Comparison of ENCODE assay signal across 8 cellular contexts in genomic region chr1:93021539-93022134, GRCh38. TPM values are rescaled to one million over a fixed set of nuclear protein-coding genes. Genes with fewer than 3 reads are reported as not detected.
DNase-seq lines count a peak whose midpoint lies in the region; ATAC-seq, FAIRE-seq and TF ChIP-seq lines count a peak whose summit lies in the region.

No MANE protein-coding gene starts in this region.

- peaks cover 1% of the 10 kb centered on the region for H3K4me1 Mint-ChIP-seq in astrocyte (ENCODE audit: low read depth, unreplicated experiment)

- H3K27me3 Mint-ChIP-seq in astrocyte (ENCODE audit: low read depth, unreplicated experiment), result peaks cover 3% of the 10 kb centered on the region

- H3K4me3 Mint-ChIP-seq in astrocyte (ENCODE audit: unreplicated experiment), result no peak overlapping the region

- in situ Hi-C loops in transverse colon (cut with MboI; ENCODE audit: low pct_ligation_motif_present in 1 of 4, low pct_unique_long_range_greater_than_20kb in 1 of 4, low sequenced_read_pairs in 3 of 4), result no loop called here

- no peak for TF ChIP-seq POLR2A in transverse colon (IDR thresholded peaks at IDR 0.05)

- H2AFZ ChIP-seq in astrocyte (ENCODE audit: low read depth, low read length), result no peak overlapping the region

- no peaks in the 10 kb centered on the region for H3K79me2 ChIP-seq in astrocyte (ENCODE audit: insufficient read depth, low read length)

- WGBS in transverse colon (ENCODE audit: low coverage in 1 of 2), 2 donors, result 5 to 6% methylated on average over 4 of the region's 4 CpGs

- H3K27me3 ChIP-seq in astrocyte (ENCODE audit: insufficient read depth, low read length), result peaks cover 14% of the 10 kb centered on the region
- no peaks in the 10 kb centered on the region for H3K27me3 ChIP-seq in transverse colon

- H3K4me1 ChIP-seq in astrocyte (ENCODE audit: insufficient read depth, low read length) (no peaks in the 10 kb centered on the region), kidney (ENCODE audit: control insufficient read depth in 1 of 2, insufficient read depth in 1 of 2, low read depth in 1 of 2, low read length in 2 of 2) (no peaks in the 10 kb centered on the region), transverse colon (no peaks in the 10 kb centered on the region)

- H3K9me3 ChIP-seq in astrocyte (ENCODE audit: insufficient read depth, low read depth, low read length) (no peaks in the 10 kb centered on the region), kidney (ENCODE audit: control insufficient read depth in 1 of 2, low read length in 2 of 2) (no peaks in the 10 kb centered on the region), transverse colon (no peaks in the 10 kb centered on the region)

- H3K36me3 ChIP-seq in astrocyte (ENCODE audit: insufficient read depth, low read length) (no peaks in the 10 kb centered on the region), kidney (ENCODE audit: control insufficient read depth in 1 of 2, insufficient read depth in 2 of 2, low read length in 2 of 2) (no peaks in the 10 kb centered on the region), transverse colon (no peaks in the 10 kb centered on the region)

- TF ChIP-seq EP300 in transverse colon (IDR thresholded peaks at IDR 0.05; ENCODE audit: low read depth), result no peak

- H3K9ac ChIP-seq in astrocyte (ENCODE audit: low read length) (no peak overlapping the region), kidney (ENCODE audit: low read length in 2 of 2) (no peak overlapping the region)

- H3K9me3 Mint-ChIP-seq in astrocyte (ENCODE audit: unreplicated experiment), result no peaks in the 10 kb centered on the region

- intact Hi-C loops in kidney (cut with DNase I) (no loop called here), transverse colon (cut with DNase I; ENCODE audit: low total_unique reads) (no loop called here)

- H3K4me3 ChIP-seq in astrocyte (ENCODE audit: insufficient read depth, low read depth, low read length) (no peak overlapping the region), kidney (ENCODE audit: low read length in 2 of 2) (no peak overlapping the region), transverse colon (no peak overlapping the region)

- TF ChIP-seq CTCF in astrocyte (IDR thresholded peaks at IDR 0.05; ENCODE audit: insufficient read depth, low read depth, low read length) (peak; percentile 87), kidney (IDR thresholded peaks at IDR 0.05; ENCODE audit: borderline replicate concordance, extremely low read depth, insufficient read depth) (peak; percentile 71), transverse colon (IDR thresholded peaks at IDR 0.05) (peak; percentile 71 to 86 (median 80))

- ATAC-seq in HG02852 (IDR thresholded peaks at IDR 0.05; ENCODE audit: unreplicated experiment), result peak; percentile 66

- H3K4me2 ChIP-seq in astrocyte (ENCODE audit: low read length), result no peak overlapping the region

- no peak overlapping the region for H3K27ac Mint-ChIP-seq in astrocyte (ENCODE audit: unreplicated experiment)

- no peaks in the 10 kb centered on the region for H3K36me3 Mint-ChIP-seq in astrocyte (ENCODE audit: low read depth, unreplicated experiment)

- DNase-seq in NCI-H226 (peak; percentile 27), astrocyte (ENCODE audit: low read depth) (peak; percentile 38), kidney (no peak), transverse colon (no peak), nucleus accumbens (lab: John Stamatoyannopoulos, UW) (no peak)

- FAIRE-seq in A204.1 (lab: Jason Lieb, UNC) (peak; percentile 92), G401.6 (lab: Jason Lieb, UNC) (peak; percentile 98), astrocyte (lab: Jason Lieb, UNC) (peak; percentile 82), kidney (lab: Jason Lieb, UNC) (peak; percentile 96)

- H4K20me1 ChIP-seq in astrocyte (ENCODE audit: insufficient read depth, low read length), result no peaks in the 10 kb centered on the region

- H3K27ac ChIP-seq in astrocyte (ENCODE audit: low read depth, low read length) (no peak overlapping the region), kidney (ENCODE audit: low read depth in 2 of 2, low read length in 2 of 2) (no peak overlapping the region), transverse colon (no peak overlapping the region)

RNA-seq across cellular contexts. Expression of gene MTF2, which starts 57.4 kb away (rescaled TPM):
- total RNA-seq in astrocyte, result 46.1 and 56.4 TPM in 2 replicates
- 30.5 TPM for total RNA-seq in kidney
- polyA plus RNA-seq in kidney (ENCODE audit: insufficient read depth, low read depth, low replicate concordance), result 8.8 TPM
- total RNA-seq in transverse colon, result 10 to 100 TPM in 3 of 4 donors, 1 to 10 TPM in 1; 9.0 to 33.3 (median 22.4) TPM

Comparison
In these comparisons a context has a peak if more than half of its experiments do, and no peak if none do; other contexts are left out.
1. DNase-seq: peak in NCI-H226 (single experiment) and astrocyte (single experiment); none in kidney (single experiment), transverse colon (single experiment) and nucleus accumbens (0 of 56).
2. Peak in every context shown above with its lines, with median percentiles within 50 percentile points of each other: CTCF ChIP-seq.